25 cellular contexts compared by ENCODE assay signal in the genomic region with DNA sequence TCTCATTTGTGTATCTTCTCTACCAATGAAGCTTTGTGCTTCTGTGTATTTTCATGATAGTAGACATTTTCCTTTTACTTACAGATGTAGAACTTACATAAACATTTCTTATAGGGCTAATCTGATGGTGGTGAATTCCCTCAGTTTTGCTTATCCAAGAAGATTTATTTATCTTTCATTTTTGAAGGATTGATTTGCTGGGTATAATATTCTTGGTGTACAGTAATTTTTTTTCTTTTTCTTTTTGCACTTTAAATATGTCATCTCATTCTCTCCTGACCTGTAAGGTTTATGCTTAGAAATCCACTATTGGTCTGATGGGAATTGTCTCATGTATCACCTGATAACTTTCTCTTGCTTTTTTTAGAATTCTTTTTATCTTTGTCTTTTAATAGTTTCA.
"Had no signal": no experiment of that assay in that cellular context is flagged by ENCODE, and none has a peak within 500 bp of the region (broad histone marks: within the 10 kb centered on the region; RNA-seq: fewer than 3 reads in every experiment).

No MANE protein-coding gene starts in this region.

- H3K4me1 ChIP-seq: stomach, suprapubic skin, testis, thyroid gland, tibial artery, tibial nerve, transverse colon, upper lobe of left lung, upper lobe of right lung, uterus, vagina had no signal

- H3K4me3 ChIP-seq: stomach, suprapubic skin, testis, thoracic aorta, thyroid gland, tibial artery, tibial nerve, transverse colon, upper lobe of left lung, upper lobe of right lung, uterus, vagina had no signal

- H3K27ac ChIP-seq: stomach, suprapubic skin, testis, thoracic aorta, thyroid gland, tibial artery, tibial nerve, transverse colon, upper lobe of left lung, upper lobe of right lung, uterus, vagina had no signal

- FAIRE-seq: urothelium cell line had no signal

- DNase-seq: stimulated activated CD4-positive, alpha-beta T cell treated with anti-CD3 and anti-CD28 coated beads, Interleukin-2, amount 100 ng/mL, for 48 hours; stimulated activated CD4-positive, alpha-beta T cell treated with anti-CD3 and anti-CD28 coated beads, Interleukin-4, amount 100 ng/mL, for 1 hour; stimulated activated CD4-positive, alpha-beta T cell treated with anti-CD3 and anti-CD28 coated beads, Interleukin-4, amount 100 ng/mL, for 24 hours; stimulated activated CD4-positive, alpha-beta T cell treated with anti-CD3 and anti-CD28 coated beads, Interleukin-4, amount 100 ng/mL, for 4 hours; stimulated activated CD8-positive, alpha-beta memory T cell treated with anti-CD3 and anti-CD28 coated beads, Interleukin-4, amount 100 ng/mL, for 48 hours; stimulated activated naive B cell treated with anti-CD40 and anti-IgM and Interleukin-4, amounts not matched to agents 10 μg/mL and 1 μg/mL and 100 μg/mL, for 72 hours; stimulated activated naive CD4-positive, alpha-beta T cell; stimulated activated naive CD4-positive, alpha-beta T cell treated with Interleukin-2 at 50 U/mL for 16 hours; stimulated activated naive CD8-positive, alpha-beta T cell treated with anti-CD3 and anti-CD28 coated beads, Interleukin-15, amount 100 ng/mL, for 72 hours; stimulated activated naive CD8-positive, alpha-beta T cell treated with anti-CD3 and anti-CD28 coated beads, Interleukin-15, Interleukin-2, amounts not matched to agents 100 U/mL and 50 U/mL, for 24 hours; stomach; substantia nigra; testis; thyroid gland; tibial artery; transverse colon; trophoblast cell; upper lobe of left lung; upper lobe of right lung; uterus had no signal

- H3K36me3 ChIP-seq: stomach, suprapubic skin, thoracic aorta, thyroid gland, tibial artery, tibial nerve, transverse colon, upper lobe of left lung, upper lobe of right lung, uterus, vagina had no signal

- H3K9me3 ChIP-seq: testis, thoracic aorta, thyroid gland, tibial artery, upper lobe of right lung, uterus, vagina had no signal
